ENCODE assay signal across 8 cellular contexts in genomic region chr16:2155091-2156024, GRCh38.
DNase-seq lines count a peak whose midpoint lies in the region; ATAC-seq and TF ChIP-seq lines count a peak whose summit lies in the region.

TSS of gene TRAF7 (plus strand) at chr16:2155782. CDS start at chr16:2163921, 8,139 bp downstream.

- ATAC-seq in GM19035 (IDR thresholded peaks at IDR 0.05; ENCODE audit: unreplicated experiment) (peak; percentile 82), HG03354 (IDR thresholded peaks at IDR 0.05; ENCODE audit: poor library complexity, severe bottlenecking, unreplicated experiment) (peak; percentile 88)
- peak; percentile 91 to 92 for ATAC-seq in activated CD4-positive, CD25-positive, alpha-beta regulatory T cell treated with anti-CD3 and anti-CD28 coated beads, Interleukin-2, amount 50 U/mL, for 24 hours

- no peak for TF ChIP-seq CTCF in AG09319 (IDR thresholded peaks at IDR 0.05; ENCODE audit: low read depth, low read length)

- DNase-seq in AG09319 (ENCODE audit: extremely low read depth, low read depth) (peak; percentile 100), NCI-H446 treated with DMSO at 0.1 percent for 48 hours (lab: John Stamatoyannopoulos, UW) (peak; percentile 100), cerebellar cortex (ENCODE audit: low spot score) (peak; percentile 100), iris pigment epithelial cell (ENCODE audit: low read depth) (peak; percentile 100)
- DNase-seq in stimulated activated CD4-positive, alpha-beta T cell treated with anti-CD3 and anti-CD28 coated beads, Interleukin-12 subunit alpha, Interleukin-12 subunit beta, amount 100 ng/mL, for 24 hours (ENCODE audit: low read depth in 2 of 2) = peak; percentile 91 to 95

Comparison
In these comparisons a context has a peak if more than half of its experiments do, and no peak if none do; other contexts are left out.
1. Peak in every context shown above with its lines: DNase-seq and ATAC-seq.